11 cellular contexts compared by ENCODE assay signal in the genomic region with DNA sequence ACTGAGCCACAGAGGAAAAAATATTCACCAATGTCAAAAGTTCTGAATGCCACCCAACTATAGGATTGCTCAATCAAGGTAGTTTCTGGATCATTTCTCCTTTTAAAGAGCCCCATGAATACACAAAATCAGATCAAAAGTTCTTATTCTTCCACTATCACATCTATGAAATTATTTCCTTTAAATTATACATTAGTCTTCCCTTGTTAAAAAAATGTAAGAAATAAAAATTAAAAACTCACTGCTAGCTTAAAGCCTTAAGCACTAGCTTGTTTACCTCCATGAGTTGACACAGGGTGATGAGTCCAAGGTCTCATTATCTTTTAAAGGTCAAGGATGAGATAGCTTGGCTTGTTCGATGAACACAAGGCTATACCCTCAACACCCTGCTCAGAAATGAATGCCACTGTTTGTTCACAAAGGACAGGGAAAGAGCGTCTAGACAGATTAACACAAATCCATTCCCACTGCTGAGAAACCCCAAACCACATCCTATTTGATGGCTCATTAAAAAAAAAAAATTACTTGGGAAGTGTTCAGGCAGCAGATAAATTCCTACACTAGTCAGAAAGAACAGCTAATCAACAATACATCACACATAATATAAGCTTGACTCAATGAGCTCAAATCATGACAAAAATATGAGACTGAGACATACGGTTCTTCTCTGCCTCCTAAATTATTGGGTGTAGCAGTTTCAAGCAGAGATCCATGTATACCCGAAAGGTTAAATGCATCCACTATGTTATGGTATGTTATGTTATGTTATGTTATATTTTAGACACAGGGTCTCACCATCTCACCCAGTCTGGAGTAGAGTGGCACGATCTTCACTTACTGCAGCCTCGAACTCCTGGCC.
DNase-seq lines count a peak whose midpoint lies in the region; ATAC-seq and TF ChIP-seq lines count a peak whose summit lies in the region.
"Had no signal": no experiment of that assay in that cellular context is flagged by ENCODE, and none has a peak within 500 bp of the region (broad histone marks: within the 10 kb centered on the region; RNA-seq: fewer than 3 reads in every experiment).

No MANE protein-coding gene starts in this region.

- no peak overlapping the region for H3K4me3 ChIP-seq in heart left ventricle

- TF ChIP-seq POLR2A in heart left ventricle (IDR thresholded peaks at IDR 0.05): no peak

- no peak for DNase-seq in heart left ventricle
- no peak for DNase-seq in Right ventricle myocardium superior
- peak; percentile 90 for DNase-seq in amniotic epithelial cell (ENCODE audit: low read depth)
- peak; percentile 64 for DNase-seq in islet precursor cell
- DNase-seq in CD1c-positive myeloid dendritic cell (ENCODE audit: extremely low spot score): no peak
- DNase-seq in SK-N-DZ (ENCODE audit: low spot score): no peak
- DNase-seq in posterior cingulate gyrus: no peak
- DNase-seq: activated B cell treated with CpG ODN at 0.5 μM for 24 hours, NCI-H187, substantia nigra had no signal

- no peaks in the 10 kb centered on the region for H3K9me3 ChIP-seq in heart left ventricle

- no peaks in the 10 kb centered on the region for H3K27me3 ChIP-seq in heart left ventricle

- ATAC-seq in heart left ventricle: peak in 3 of 4 donors; percentile 33 to 47 (median 37)
- no peak for ATAC-seq in Right ventricle myocardium superior (ENCODE audit: poor library complexity)
- no peak for ATAC-seq in HG03342 (IDR thresholded peaks at IDR 0.05; ENCODE audit: unreplicated experiment)

- intact Hi-C loops in heart left ventricle (cut with DNase I): no loop called here
- intact Hi-C loops in Right ventricle myocardium superior (cut with DNase I): no loop called here
- intact Hi-C loops in posterior cingulate gyrus (cut with DNase I): no loop called here

- H3K4me1 ChIP-seq in heart left ventricle: peaks cover 0 to 31% (median 13%) of the 10 kb centered on the region in 12 donors

- H3K36me3 ChIP-seq in heart left ventricle: no peaks in the 10 kb centered on the region

- no peak for TF ChIP-seq CTCF in heart left ventricle (IDR thresholded peaks at IDR 0.05)

- H3K27ac ChIP-seq in heart left ventricle: peak overlapping the region in 1 of 12 donors; percentile 1

- 75 to 80% (median 78%) methylated on average over 6 of the region's 6 CpGs for WGBS in heart left ventricle, 4 donors

Comparison
In these comparisons a context has a peak if more than half of its experiments do, and no peak if none do; other contexts are left out.
1. ATAC-seq: peak in heart left ventricle (3 of 4); none in Right ventricle myocardium superior (single experiment) and HG03342 (single experiment).
2. DNase-seq: peak in amniotic epithelial cell (single experiment) and islet precursor cell (single experiment); none in heart left ventricle (0 of 5), Right ventricle myocardium superior (single experiment), CD1c-positive myeloid dendritic cell (single experiment), SK-N-DZ (single experiment) and posterior cingulate gyrus (0 of 10).